27 cellular contexts compared by ENCODE assay signal in genomic region chr5:74665823-74666222, GRCh38.
"Had no signal": no experiment of that assay in that cellular context is flagged by ENCODE, and none has a peak within 500 bp of the region (broad histone marks: within the 10 kb centered on the region; RNA-seq: fewer than 3 reads in every experiment).

No MANE protein-coding gene starts in this region.

- H3K4me3 ChIP-seq: body of pancreas, breast epithelium, MG63, Peyer's patch, SJSA1 had no signal

- H3K27me3 ChIP-seq: body of pancreas, breast epithelium, MG63, Peyer's patch, SJSA1 had no signal

- H3K4me1 Mint-ChIP-seq: activated CD4-positive, alpha-beta T cell treated with anti-CD3 and anti-CD28 coated beads, Interleukin-2, amount 10 ng/mL, durations not matched to agents 24 days and 14 days; activated naive CD4-positive, alpha-beta T cell treated with anti-CD3 and anti-CD28 coated beads, Interleukin-2, amount 50 U/mL, for 24 hours; activated naive CD8-positive, alpha-beta T cell treated with anti-CD3 and anti-CD28 coated beads, Interleukin-2, amount 10 ng/mL, durations not matched to agents 7 days and 5 days had no signal

- H3K36me3 ChIP-seq: breast epithelium, MG63, Peyer's patch, SJSA1 had no signal

- H3K27ac ChIP-seq: body of pancreas, breast epithelium, Peyer's patch, SJSA1 had no signal

- DNase-seq: activated CD4-positive, alpha-beta T cell treated with anti-CD3 and anti-CD28 coated beads, Interleukin-2, amount 10 ng/mL, durations not matched to agents 24 days and 14 days; activated CD4-positive, alpha-beta T cell treated with anti-CD3 and anti-CD28 coated beads, Interleukin-2, amount 50 U/mL, for 4 hours; activated CD8-positive, alpha-beta T cell treated with anti-CD3 and anti-CD28 coated beads for 36 hours; activated gamma-delta T cell; activated naive CD4-positive, alpha-beta T cell treated with Interleukin-2 at 50 U/mL for 16 hours; activated naive CD8-positive, alpha-beta T cell treated with anti-CD3 and anti-CD28 coated beads, Interleukin-2, amount 10 ng/mL, durations not matched to agents 7 days and 5 days; activated T-cell treated with anti-CD3 and anti-CD28 coated beads, Interleukin-2, amount 50 U/mL, for 24 hours; body of pancreas; Kasumi-1; KG1; MG63; NCI-H1048; NCI-H187 treated with DMSO at 0.1 percent for 48 hours; NCI-H2171; NCI-H510A; NCI-H526; NK-92 treated with Interleukin-12 subunit alpha and Interleukin-12 subunit beta, amount 100 ng/mL, for 24 hours; PC-3; Peyer's patch; RPMI8226; SHP77 treated with DMSO at 0.1 percent for 48 hours had no signal

- H3K9me3 Mint-ChIP-seq: activated CD4-positive, alpha-beta T cell treated with anti-CD3 and anti-CD28 coated beads, Interleukin-2, amount 10 ng/mL, durations not matched to agents 24 days and 14 days; activated CD8-positive, alpha-beta T cell treated with anti-CD3 and anti-CD28 coated beads for 36 hours; activated naive CD4-positive, alpha-beta T cell treated with anti-CD3 and anti-CD28 coated beads, Interleukin-2, amount 50 U/mL, for 24 hours; activated naive CD8-positive, alpha-beta T cell treated with anti-CD3 and anti-CD28 coated beads, Interleukin-2, amount 10 ng/mL, durations not matched to agents 7 days and 5 days; activated T-cell treated with anti-CD3 and anti-CD28 coated beads, Interleukin-2, amount 50 U/mL, for 24 hours; activated T-helper 2 cell treated with anti-CD3 and anti-CD28 coated beads, Interferon-gamma antibody, Interleukin-2, Interleukin-4, amounts not matched to agents 10 μg/mL and 5 μg/mL and 100 μg/mL, durations not matched to agents 14 hours and 24 hours and 36 hours; T-helper 1 cell treated with Interleukin-12 subunit alpha and Interleukin-12 subunit beta and Interleukin-4 antibody, amounts not matched to agents 30 μg/mL and 1 μg/mL, for 36 hours; T-helper 2 cell treated with Interferon-gamma antibody and Interleukin-4, amounts not matched to agents 5 μg/mL and 100 μg/mL, for 36 hours had no signal

- H3K4me1 ChIP-seq: body of pancreas, breast epithelium, Peyer's patch had no signal

- H3K27ac Mint-ChIP-seq: activated CD4-positive, alpha-beta T cell treated with anti-CD3 and anti-CD28 coated beads, Interleukin-2, amount 10 ng/mL, durations not matched to agents 24 days and 14 days; activated CD8-positive, alpha-beta T cell treated with anti-CD3 and anti-CD28 coated beads for 36 hours; activated naive CD4-positive, alpha-beta T cell treated with anti-CD3 and anti-CD28 coated beads, Interleukin-2, amount 50 U/mL, for 24 hours; activated naive CD8-positive, alpha-beta T cell treated with anti-CD3 and anti-CD28 coated beads, Interleukin-2, amount 10 ng/mL, durations not matched to agents 7 days and 5 days; activated T-cell treated with anti-CD3 and anti-CD28 coated beads, Interleukin-2, amount 50 U/mL, for 24 hours; activated T-helper 2 cell treated with anti-CD3 and anti-CD28 coated beads, Interferon-gamma antibody, Interleukin-2, Interleukin-4, amounts not matched to agents 10 μg/mL and 5 μg/mL and 100 μg/mL, durations not matched to agents 14 hours and 24 hours and 36 hours; T-helper 1 cell treated with Interleukin-12 subunit alpha and Interleukin-12 subunit beta and Interleukin-4 antibody, amounts not matched to agents 30 μg/mL and 1 μg/mL, for 36 hours; T-helper 2 cell treated with Interferon-gamma antibody and Interleukin-4, amounts not matched to agents 5 μg/mL and 100 μg/mL, for 36 hours had no signal

- H3K9me3 ChIP-seq: body of pancreas, breast epithelium, MG63, Peyer's patch, SJSA1 had no signal

- H3K36me3 Mint-ChIP-seq: activated naive CD4-positive, alpha-beta T cell treated with anti-CD3 and anti-CD28 coated beads, Interleukin-2, amount 50 U/mL, for 24 hours; activated naive CD8-positive, alpha-beta T cell treated with anti-CD3 and anti-CD28 coated beads, Interleukin-2, amount 10 ng/mL, durations not matched to agents 7 days and 5 days had no signal

- H3K4me3 Mint-ChIP-seq: activated CD4-positive, alpha-beta T cell treated with anti-CD3 and anti-CD28 coated beads, Interleukin-2, amount 10 ng/mL, durations not matched to agents 24 days and 14 days; activated CD8-positive, alpha-beta T cell treated with anti-CD3 and anti-CD28 coated beads for 36 hours; activated naive CD4-positive, alpha-beta T cell treated with anti-CD3 and anti-CD28 coated beads, Interleukin-2, amount 50 U/mL, for 24 hours; activated naive CD8-positive, alpha-beta T cell treated with anti-CD3 and anti-CD28 coated beads, Interleukin-2, amount 10 ng/mL, durations not matched to agents 7 days and 5 days; activated T-cell treated with anti-CD3 and anti-CD28 coated beads, Interleukin-2, amount 50 U/mL, for 24 hours; T-helper 1 cell treated with Interleukin-12 subunit alpha and Interleukin-12 subunit beta and Interleukin-4 antibody, amounts not matched to agents 30 μg/mL and 1 μg/mL, for 36 hours; T-helper 2 cell treated with Interferon-gamma antibody and Interleukin-4, amounts not matched to agents 5 μg/mL and 100 μg/mL, for 36 hours had no signal
